Comparison of ENCODE assay signal across 18 cellular contexts in the genomic region with DNA sequence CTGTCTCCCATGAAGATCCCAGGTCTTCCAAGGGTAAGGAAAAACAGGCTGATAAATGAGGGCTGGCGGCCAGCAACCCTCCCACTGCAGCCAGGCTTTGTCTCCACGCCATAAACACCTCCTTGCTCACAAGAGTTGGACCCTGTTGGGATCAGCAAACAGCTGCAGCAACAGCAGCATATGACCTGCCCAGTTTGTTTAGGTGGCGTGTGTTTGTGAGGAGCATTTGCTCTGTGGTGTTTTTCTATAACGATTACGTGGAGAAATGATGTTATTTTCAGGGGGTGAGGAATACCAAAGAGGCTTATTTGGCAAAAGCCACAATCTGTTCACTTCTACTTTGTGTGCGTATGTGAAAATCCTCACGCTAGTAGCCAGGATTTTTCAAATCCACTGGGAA. TPM values are rescaled to one million over a fixed set of nuclear protein-coding genes. Genes with fewer than 3 reads are reported as not detected.
DNase-seq lines count a peak whose midpoint lies in the region; FAIRE-seq and TF ChIP-seq lines count a peak whose summit lies in the region.
"Had no signal": no experiment of that assay in that cellular context is flagged by ENCODE, and none has a peak within 500 bp of the region (broad histone marks: within the 10 kb centered on the region; RNA-seq: fewer than 3 reads in every experiment).

No MANE protein-coding gene starts in this region.

- no peaks in the 10 kb centered on the region for H3K27me3 ChIP-seq in esophagus muscularis mucosa
- H3K27me3 ChIP-seq in mammary epithelial cell (ENCODE audit: insufficient read depth, low read length), result no peaks in the 10 kb centered on the region

- TF ChIP-seq POLR2A in esophagus muscularis mucosa (IDR thresholded peaks at IDR 0.05; ENCODE audit: low read depth), result no peak

- H3K9me3 ChIP-seq in esophagus muscularis mucosa (no peaks in the 10 kb centered on the region), mammary epithelial cell (replicated peaks; ENCODE audit: insufficient read depth, low read length) (no peaks in the 10 kb centered on the region), kidney (ENCODE audit: control insufficient read depth in 1 of 2, low read length in 2 of 2) (no peaks in the 10 kb centered on the region)

- BruUV-seq in mammary epithelial cell (replicated peaks; lab: Mats Ljungman, UMichigan), result no TSS peak

- no peak for FAIRE-seq in kidney (lab: Jason Lieb, UNC)
- FAIRE-seq: G401.6, islet of Langerhans, RCC 7860 had no signal

- intact Hi-C loops in esophagus muscularis mucosa (cut with DNase I) (no loop called here), mammary epithelial cell (cut with micrococcal nuclease) (no loop called here), kidney (cut with DNase I) (no loop called here)

- TF ChIP-seq CTCF in esophagus muscularis mucosa (IDR thresholded peaks at IDR 0.05), result no peak
- no peak for TF ChIP-seq CTCF in mammary epithelial cell (conservative IDR thresholded peaks at IDR 0.05 in 1 of 2, IDR thresholded peaks at IDR 0.05 in 1 of 2; ENCODE audit: extremely low read depth in 1 of 2, insufficient read depth in 1 of 2, low read depth in 1 of 2, low read length in 2 of 2)
- no peak for TF ChIP-seq CTCF in kidney (IDR thresholded peaks at IDR 0.05; ENCODE audit: borderline replicate concordance, extremely low read depth, insufficient read depth)

- H3K4me3 ChIP-seq in esophagus muscularis mucosa, result no peak overlapping the region
- no peak overlapping the region for H3K4me3 ChIP-seq in skeletal muscle cell (ENCODE audit: low read depth, low read length)
- H3K4me3 ChIP-seq in mammary epithelial cell (replicated peaks in 1 of 3; ENCODE audit: insufficient read depth in 1 of 3, low read depth in 2 of 3, low read length in 3 of 3), result no peak overlapping the region
- no peak overlapping the region for H3K4me3 ChIP-seq in kidney (ENCODE audit: low read length in 2 of 2)
- H3K4me3 ChIP-seq: skin epidermis had no signal

- in situ Hi-C loops in mammary epithelial cell (cut with MboI; ENCODE audit: low sequenced_read_pairs in 2 of 2), result no loop called here

- peaks cover under 1 to 39% (median 35%) of the 10 kb centered on the region in 4 donors for H3K4me1 ChIP-seq in esophagus muscularis mucosa
- no peaks in the 10 kb centered on the region for H3K4me1 ChIP-seq in mammary epithelial cell (ENCODE audit: insufficient read depth, low read length)
- no peaks in the 10 kb centered on the region for H3K4me1 ChIP-seq in kidney (ENCODE audit: control insufficient read depth in 1 of 2, insufficient read depth in 1 of 2, low read depth in 1 of 2, low read length in 2 of 2)

- H3K9ac ChIP-seq in mammary epithelial cell (ENCODE audit: insufficient read depth, low read length) (no peak overlapping the region), kidney (ENCODE audit: low read length in 2 of 2) (no peak overlapping the region)

- H4K20me1 ChIP-seq in mammary epithelial cell (ENCODE audit: insufficient read depth, low read length), result no peaks in the 10 kb centered on the region

- H3K4me2 ChIP-seq in mammary epithelial cell (ENCODE audit: insufficient read depth, low read depth, low read length), result no peak overlapping the region

- no peak for TF ChIP-seq EP300 in esophagus muscularis mucosa (IDR thresholded peaks at IDR 0.05)

- DNase-seq in LHCN-M2 (ENCODE audit: low read depth) (peak; percentile 97), NCI-H82 treated with DMSO at 0.1 percent for 48 hours (lab: John Stamatoyannopoulos, UW; ENCODE audit: unreplicated experiment) (peak; percentile 6), esophagus muscularis mucosa (ENCODE audit: extremely low spot score) (no peak), skeletal muscle cell (ENCODE audit: low read depth) (peak; percentile 94), mammary epithelial cell (no peak), pons (ENCODE audit: low spot score) (no peak), kidney (no peak), amygdala (lab: John Stamatoyannopoulos, UW) (no peak)
- DNase-seq: activated CD4-positive, CD25-positive, alpha-beta regulatory T cell; activated CD8-positive, alpha-beta memory T cell treated with anti-CD3 and anti-CD28 coated beads, Interleukin-2, amount 10 ng/mL, durations not matched to agents 7 days and 5 days; activated effector memory CD4-positive, alpha-beta T cell treated with anti-CD3 and anti-CD28 coated beads, Interleukin-2, amount 50 U/mL, for 16 hours; aorta; dermis blood vessel endothelial cell; erythroblast had no signal

- no peaks in the 10 kb centered on the region for H3K36me3 ChIP-seq in esophagus muscularis mucosa
- H3K36me3 ChIP-seq in mammary epithelial cell (ENCODE audit: insufficient read depth, low read length), result no peaks in the 10 kb centered on the region
- no peaks in the 10 kb centered on the region for H3K36me3 ChIP-seq in kidney (ENCODE audit: control insufficient read depth in 1 of 2, insufficient read depth in 2 of 2, low read length in 2 of 2)

- no peaks in the 10 kb centered on the region for H3K79me2 ChIP-seq in mammary epithelial cell (ENCODE audit: insufficient read depth, low read length)

- no peak overlapping the region for H2AFZ ChIP-seq in mammary epithelial cell (ENCODE audit: low read depth, low read length)

- 65% methylated on average over 7 of the region's 7 CpGs for WGBS in esophagus muscularis mucosa
- 85% methylated on average over 7 of the region's 7 CpGs for WGBS in mammary epithelial cell (ENCODE audit: low coverage, missing lambda C conversion rate)

- dilution Hi-C loops in mammary epithelial cell (cut with HindIII; ENCODE audit: low sequenced_read_pairs), result no loop called here

- H3K27ac ChIP-seq in esophagus muscularis mucosa (replicated peaks in 1 of 4) (peak overlapping the region in 3 of 4 donors; percentile 3 to 53 (median 38)), mammary epithelial cell (ENCODE audit: insufficient read depth, low read depth, low read length) (no peak overlapping the region), kidney (ENCODE audit: low read depth in 2 of 2, low read length in 2 of 2) (no peak overlapping the region)
- H3K27ac ChIP-seq: skin epidermis had no signal

- CTCF ChIA-PET in mammary epithelial cell (lab: Charles Lee; ENCODE audit: low non-redundant PET), result no interaction called here

RNA-seq across cellular contexts. Expression of gene RFTN1, which starts 58.5 kb away (rescaled TPM):
- 51.6 and 58.2 TPM in 2 replicates for total RNA-seq in LHCN-M2 (2014; rRNA removed)
- polyA plus RNA-seq in LHCN-M2 (2012), result 57.3 TPM
- 100 to 1,000 TPM in 2 of 4 donors, 10 to 100 TPM in 2; 79.7 to 142 (median 104) TPM for total RNA-seq in esophagus muscularis mucosa
- total RNA-seq in mammary epithelial cell, result 1 to 10 TPM; 5.2 to 9.6 TPM
- polyA plus RNA-seq in mammary epithelial cell, result 7.4 TPM
- polyA minus RNA-seq in mammary epithelial cell, result 15.8 TPM
- 34.1 TPM for total RNA-seq in kidney
- 15.3 TPM for polyA plus RNA-seq in kidney (ENCODE audit: insufficient read depth, low read depth, low replicate concordance)

Comparison
In these comparisons a context has a peak if more than half of its experiments do, and no peak if none do; other contexts are left out.
1. DNase-seq: peak in LHCN-M2 (single experiment), NCI-H82 treated with DMSO at 0.1 percent for 48 hours (single experiment) and skeletal muscle cell (single experiment); none in esophagus muscularis mucosa (single experiment), mammary epithelial cell (single experiment), pons (single experiment), kidney (single experiment) and amygdala (0 of 56).
2. H3K27ac ChIP-seq: peak in esophagus muscularis mucosa (3 of 4); none in mammary epithelial cell (single experiment) and kidney (0 of 2).